In the genomic region with DNA sequence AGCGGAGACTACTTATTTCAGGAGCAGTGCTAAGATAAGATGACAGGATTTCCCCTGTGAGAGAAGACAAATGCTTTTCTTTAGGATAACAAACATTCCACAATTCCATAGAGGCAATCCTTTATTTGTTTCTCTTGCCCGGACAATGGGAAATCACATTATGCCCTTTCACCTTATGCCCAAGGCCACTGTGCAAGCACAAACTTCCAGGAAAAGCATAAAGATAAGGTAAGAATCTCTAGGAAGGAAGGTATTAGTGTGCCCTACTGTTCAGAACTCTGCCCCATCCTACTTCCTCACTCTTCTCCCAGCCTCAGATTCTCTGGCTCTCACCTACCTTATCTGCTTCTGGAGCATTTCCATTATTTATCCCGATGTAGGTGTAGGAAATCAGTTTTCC, we compare ENCODE assay signal across 22 cellular contexts.
"Had no signal": no experiment of that assay in that cellular context is flagged by ENCODE, and none has a peak within 500 bp of the region (broad histone marks: within the 10 kb centered on the region; RNA-seq: fewer than 3 reads in every experiment).

No MANE protein-coding gene starts in this region.

- FAIRE-seq: endometrium, kidney, small intestine, TTC549 had no signal

- H3K4me1 Mint-ChIP-seq: activated naive CD8-positive, alpha-beta T cell treated with anti-CD3 and anti-CD28 coated beads, Interleukin-2, amount 50 U/mL, for 24 hours had no signal

- H3K27me3 Mint-ChIP-seq: stimulated activated naive B cell treated with anti-CD40 and anti-IgM and Interleukin-4, amounts not matched to agents 10 μg/mL and 1 μg/mL and 100 μg/mL, for 72 hours had no signal

- H3K27ac ChIP-seq: foreskin keratinocyte, left lung, parathyroid adenoma, thoracic aorta, upper lobe of right lung had no signal

- H3K9me3 Mint-ChIP-seq: activated naive CD8-positive, alpha-beta T cell treated with anti-CD3 and anti-CD28 coated beads, Interleukin-2, amount 50 U/mL, for 24 hours; activated T-helper 1 cell treated with anti-CD3 and anti-CD28 coated beads, Interleukin-12 subunit alpha, Interleukin-12 subunit beta, Interleukin-2, Interleukin-4 antibody, amounts not matched to agents 30 ng/mL and 10 ng/mL and 1 ng/mL, durations not matched to agents 14 hours and 24 hours and 36 hours; nephron progenitor cell; stimulated activated naive B cell treated with anti-CD40 and anti-IgM and Interleukin-4, amounts not matched to agents 10 μg/mL and 1 μg/mL and 100 μg/mL, for 72 hours had no signal

- H3K79me2 ChIP-seq: parathyroid adenoma had no signal

- H3K4me3 ChIP-seq: left lung, mucosa of descending colon, thoracic aorta, upper lobe of right lung had no signal

- H3K4me1 ChIP-seq: parathyroid adenoma, upper lobe of right lung had no signal

- H3K9me3 ChIP-seq: left lung, mucosa of descending colon, thoracic aorta, upper lobe of right lung had no signal

- H3K27ac Mint-ChIP-seq: activated CD8-positive, alpha-beta T cell treated with anti-CD3 and anti-CD28 coated beads, Interleukin-2, amount 10 ng/mL, durations not matched to agents 7 days and 5 days; activated naive CD8-positive, alpha-beta T cell treated with anti-CD3 and anti-CD28 coated beads, Interleukin-2, amount 50 U/mL, for 24 hours; activated T-helper 1 cell treated with anti-CD3 and anti-CD28 coated beads, Interleukin-12 subunit alpha, Interleukin-12 subunit beta, Interleukin-2, Interleukin-4 antibody, amounts not matched to agents 30 ng/mL and 10 ng/mL and 1 ng/mL, durations not matched to agents 14 hours and 24 hours and 36 hours; stimulated activated naive B cell treated with anti-CD40 and anti-IgM and Interleukin-4, amounts not matched to agents 10 μg/mL and 1 μg/mL and 100 μg/mL, for 72 hours had no signal

- H3K36me3 ChIP-seq: left lung, thoracic aorta, upper lobe of right lung had no signal

- H3K4me3 Mint-ChIP-seq: activated CD8-positive, alpha-beta T cell treated with anti-CD3 and anti-CD28 coated beads, Interleukin-2, amount 10 ng/mL, durations not matched to agents 7 days and 5 days; activated naive CD8-positive, alpha-beta T cell treated with anti-CD3 and anti-CD28 coated beads, Interleukin-2, amount 50 U/mL, for 24 hours; activated T-helper 1 cell treated with anti-CD3 and anti-CD28 coated beads, Interleukin-12 subunit alpha, Interleukin-12 subunit beta, Interleukin-2, Interleukin-4 antibody, amounts not matched to agents 30 ng/mL and 10 ng/mL and 1 ng/mL, durations not matched to agents 14 hours and 24 hours and 36 hours; nephron progenitor cell; stimulated activated naive B cell treated with anti-CD40 and anti-IgM and Interleukin-4, amounts not matched to agents 10 μg/mL and 1 μg/mL and 100 μg/mL, for 72 hours had no signal

- H3K27me3 ChIP-seq: left lung, upper lobe of right lung had no signal

- DNase-seq: activated CD4-positive, alpha-beta T cell treated with anti-CD3 and anti-CD28 coated beads for 1 hour; activated CD4-positive, alpha-beta T cell treated with anti-CD3 and anti-CD28 coated beads, Interleukin-2, amount 50 U/mL, for 1 hour; activated CD8-positive, alpha-beta T cell treated with anti-CD3 and anti-CD28 coated beads, Interleukin-2, amount 10 ng/mL, durations not matched to agents 7 days and 5 days; activated gamma-delta T cell; activated naive CD4-positive, alpha-beta T cell treated with anti-CD3 and anti-CD28 coated beads, Interleukin-2, amount 50 U/mL, for 16 hours; activated naive CD8-positive, alpha-beta T cell treated with anti-CD3 and anti-CD28 coated beads, Interleukin-2, amount 50 U/mL, for 24 hours; foreskin keratinocyte; kidney; left lung; mucosa of descending colon; nephron progenitor cell; nucleus accumbens; small intestine; stimulated activated CD4-positive, alpha-beta T cell treated with anti-CD3 and anti-CD28 coated beads, Interleukin-15, amount 100 ng/mL, for 24 hours; stimulated activated CD8-positive, alpha-beta memory T cell treated with anti-CD3 and anti-CD28 coated beads, Interleukin-4, amount 100 ng/mL, for 48 hours; stimulated activated naive B cell treated with anti-CD40 and anti-IgM and Interleukin-4, amounts not matched to agents 10 μg/mL and 1 μg/mL and 100 μg/mL, for 72 hours; upper lobe of right lung had no signal

- H3K36me3 Mint-ChIP-seq: stimulated activated naive B cell treated with anti-CD40 and anti-IgM and Interleukin-4, amounts not matched to agents 10 μg/mL and 1 μg/mL and 100 μg/mL, for 72 hours had no signal

- H2AFZ ChIP-seq: parathyroid adenoma had no signal

- H3K9ac ChIP-seq: parathyroid adenoma had no signal
